In the genomic region with DNA sequence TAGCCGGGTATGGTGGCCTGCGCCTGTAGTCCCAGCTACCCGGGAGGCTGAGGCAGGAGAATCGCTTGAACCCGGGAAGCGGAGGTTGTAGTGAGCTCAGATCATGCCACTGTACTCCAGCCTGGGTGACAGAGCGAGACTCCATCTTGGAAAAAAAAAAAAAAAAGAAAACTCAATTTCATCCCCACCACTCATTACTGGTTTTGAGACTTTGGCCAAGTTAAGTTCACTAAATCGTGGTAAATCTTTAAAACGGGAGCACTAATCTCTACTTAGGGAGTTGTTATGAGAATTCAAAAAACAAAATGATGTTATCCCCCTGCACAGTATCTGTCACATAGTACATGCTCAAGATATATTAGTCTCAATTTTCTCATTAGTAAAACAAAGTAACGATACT, we compare ENCODE assay signal across 8 cellular contexts. TPM values are rescaled to one million over a fixed set of nuclear protein-coding genes. Genes with fewer than 3 reads are reported as not detected.
DNase-seq lines count a peak whose midpoint lies in the region; ATAC-seq and TF ChIP-seq lines count a peak whose summit lies in the region.
"Not testable (repeated sequence)": the region's sequence is repeated elsewhere in the genome, so short reads cannot be mapped to it uniquely, and the experiment has no call there.

No MANE protein-coding gene starts in this region.

- H3F3A ChIP-seq in neural cell (ENCODE audit: insufficient read depth, low read length, poor library complexity, severe bottlenecking): not testable (repeated sequence)

- not testable (repeated sequence) for H4K20me1 ChIP-seq in neural cell (ENCODE audit: insufficient read depth)

- H3K27me3 ChIP-seq in CD4-positive, alpha-beta memory T cell (ENCODE audit: insufficient read depth, low read length); endodermal cell (ENCODE audit: control insufficient read depth, insufficient read depth, low read length, poor library complexity, severe bottlenecking); iPS-20b (ENCODE audit: insufficient read depth, low read length); neural cell (ENCODE audit: insufficient read depth, low read depth, low read length); stomach smooth muscle (ENCODE audit: control insufficient read depth in 1 of 2, insufficient read depth in 2 of 2, low read length in 2 of 2): not testable (repeated sequence)

- not testable (repeated sequence) for H3K9me3 Mint-ChIP-seq in CD4-positive, alpha-beta memory T cell; IgD-negative memory B cell; T-helper 2 cell treated with Interferon-gamma antibody and Interleukin-4, amounts not matched to agents 5 μg/mL and 100 μg/mL, for 36 hours; activated naive CD8-positive, alpha-beta T cell treated with anti-CD3 and anti-CD28 coated beads, Interleukin-2, amount 50 U/mL, for 24 hours; endodermal cell

- H3K4me1 Mint-ChIP-seq in CD4-positive, alpha-beta memory T cell: peaks cover 13 to 40% (median 24%) of the 10 kb centered on the region in 4 donors
- H3K4me1 Mint-ChIP-seq in IgD-negative memory B cell: peaks cover 15 to 19% (median 17%) of the 10 kb centered on the region in 3 donors
- peaks cover 22% of the 10 kb centered on the region for H3K4me1 Mint-ChIP-seq in T-helper 2 cell treated with Interferon-gamma antibody and Interleukin-4, amounts not matched to agents 5 μg/mL and 100 μg/mL, for 36 hours (ENCODE audit: low read depth)
- H3K4me1 Mint-ChIP-seq in activated naive CD8-positive, alpha-beta T cell treated with anti-CD3 and anti-CD28 coated beads, Interleukin-2, amount 50 U/mL, for 24 hours: peaks cover 35% of the 10 kb centered on the region
- peaks cover 10% of the 10 kb centered on the region for H3K4me1 Mint-ChIP-seq in endodermal cell

- H3K79me2 ChIP-seq in neural cell (replicated peaks; ENCODE audit: insufficient read depth, low read length): peaks cover 11% of the 10 kb centered on the region

- H3K27me3 Mint-ChIP-seq in CD4-positive, alpha-beta memory T cell; IgD-negative memory B cell; T-helper 2 cell treated with Interferon-gamma antibody and Interleukin-4, amounts not matched to agents 5 μg/mL and 100 μg/mL, for 36 hours (ENCODE audit: low read depth); activated naive CD8-positive, alpha-beta T cell treated with anti-CD3 and anti-CD28 coated beads, Interleukin-2, amount 50 U/mL, for 24 hours; endodermal cell (ENCODE audit: insufficient read depth): not testable (repeated sequence)

- H3K4me3 Mint-ChIP-seq in CD4-positive, alpha-beta memory T cell: peak overlapping the region; percentile 92 to 99 (median 97)
- peak overlapping the region; percentile 94 to 98 (median 96) for H3K4me3 Mint-ChIP-seq in IgD-negative memory B cell
- peak overlapping the region; percentile 99 for H3K4me3 Mint-ChIP-seq in T-helper 2 cell treated with Interferon-gamma antibody and Interleukin-4, amounts not matched to agents 5 μg/mL and 100 μg/mL, for 36 hours
- peak overlapping the region; percentile 97 for H3K4me3 Mint-ChIP-seq in activated naive CD8-positive, alpha-beta T cell treated with anti-CD3 and anti-CD28 coated beads, Interleukin-2, amount 50 U/mL, for 24 hours
- H3K4me3 Mint-ChIP-seq in endodermal cell: peak overlapping the region; percentile 97

- H3K9me3 ChIP-seq in CD4-positive, alpha-beta memory T cell (ENCODE audit: control insufficient read depth in 1 of 2, low read length in 2 of 2); endodermal cell (ENCODE audit: control insufficient read depth, low read length); iPS-20b (ENCODE audit: insufficient read depth, low read depth, low read length); neural cell (ENCODE audit: low read length); stomach smooth muscle (ENCODE audit: control insufficient read depth in 2 of 2, low read length in 2 of 2): not testable (repeated sequence)

- TF ChIP-seq EP300 in neural cell (conservative IDR thresholded peaks at IDR 0.05; ENCODE audit: poor library complexity, severe bottlenecking): not testable (repeated sequence)

- H3K36me3 Mint-ChIP-seq in CD4-positive, alpha-beta memory T cell: peaks cover 11 to 35% of the 10 kb centered on the region in 2 donors
- not testable (repeated sequence) for H3K36me3 Mint-ChIP-seq in IgD-negative memory B cell
- peaks cover 18% of the 10 kb centered on the region for H3K36me3 Mint-ChIP-seq in T-helper 2 cell treated with Interferon-gamma antibody and Interleukin-4, amounts not matched to agents 5 μg/mL and 100 μg/mL, for 36 hours (ENCODE audit: low read depth)
- H3K36me3 Mint-ChIP-seq in activated naive CD8-positive, alpha-beta T cell treated with anti-CD3 and anti-CD28 coated beads, Interleukin-2, amount 50 U/mL, for 24 hours (ENCODE audit: low read depth): peaks cover 25% of the 10 kb centered on the region
- peaks cover 31% of the 10 kb centered on the region for H3K36me3 Mint-ChIP-seq in endodermal cell (ENCODE audit: low read depth)

- peaks cover 31% of the 10 kb centered on the region for H3K36me3 ChIP-seq in CD4-positive, alpha-beta memory T cell (ENCODE audit: insufficient read depth, low read length)
- peaks cover 33% of the 10 kb centered on the region for H3K36me3 ChIP-seq in endodermal cell (ENCODE audit: control insufficient read depth, insufficient read depth, low read length)
- H3K36me3 ChIP-seq in iPS-20b (ENCODE audit: insufficient read depth, low read depth, low read length): peaks cover 36% of the 10 kb centered on the region
- H3K36me3 ChIP-seq in neural cell (ENCODE audit: insufficient read depth, low read length): not testable (repeated sequence)
- H3K36me3 ChIP-seq in stomach smooth muscle (ENCODE audit: control insufficient read depth in 2 of 2, insufficient read depth in 2 of 2, low read length in 2 of 2): peaks cover 11% of the 10 kb centered on the region in 2 donors

- H3K27ac Mint-ChIP-seq in CD4-positive, alpha-beta memory T cell: peak overlapping the region; percentile 75 to 97 (median 94)
- peak overlapping the region; percentile 83 to 96 (median 91) for H3K27ac Mint-ChIP-seq in IgD-negative memory B cell
- H3K27ac Mint-ChIP-seq in T-helper 2 cell treated with Interferon-gamma antibody and Interleukin-4, amounts not matched to agents 5 μg/mL and 100 μg/mL, for 36 hours: peak overlapping the region; percentile 87
- peak overlapping the region; percentile 87 for H3K27ac Mint-ChIP-seq in activated naive CD8-positive, alpha-beta T cell treated with anti-CD3 and anti-CD28 coated beads, Interleukin-2, amount 50 U/mL, for 24 hours
- peak overlapping the region; percentile 95 for H3K27ac Mint-ChIP-seq in endodermal cell

- H3K4me1 ChIP-seq in CD4-positive, alpha-beta memory T cell (ENCODE audit: insufficient read depth, low read length): peaks cover 25% of the 10 kb centered on the region
- not testable (repeated sequence) for H3K4me1 ChIP-seq in endodermal cell (ENCODE audit: control insufficient read depth, insufficient read depth, low read length); iPS-20b (ENCODE audit: insufficient read depth, low read length)
- H3K4me1 ChIP-seq in stomach smooth muscle (ENCODE audit: control insufficient read depth, insufficient read depth, low read length): peaks cover 11% of the 10 kb centered on the region

- POLR2A ChIA-PET in CD4-positive, alpha-beta memory T cell (lab: Charles Lee; ENCODE audit: partially characterized antibody): interaction anchor here (0.7 to 6.7 kb wide), 5 partner anchors 9 to 201 kb away, joined by 3 to 82 read pairs (median 3); partner anchors contain the start of genes LATS1 and PPIL4

- H3K4me2 ChIP-seq in neural cell (ENCODE audit: low read length): peak overlapping the region; percentile 95

- ATAC-seq in activated naive CD8-positive, alpha-beta T cell treated with anti-CD3 and anti-CD28 coated beads, Interleukin-2, amount 50 U/mL, for 24 hours: not testable (repeated sequence)

- not testable (repeated sequence) for TF ChIP-seq RAD21 in neural cell (conservative IDR thresholded peaks at IDR 0.05)

- peak overlapping the region; percentile 87 to 90 for H3K4me3 ChIP-seq in CD4-positive, alpha-beta memory T cell (ENCODE audit: low read length in 2 of 2)
- H3K4me3 ChIP-seq in endodermal cell (ENCODE audit: low read length): peak overlapping the region; percentile 99
- H3K4me3 ChIP-seq in iPS-20b (ENCODE audit: low read length): peak overlapping the region; percentile 94
- H3K4me3 ChIP-seq in neural cell (ENCODE audit: low read length): peak overlapping the region; percentile 81
- H3K4me3 ChIP-seq in stomach smooth muscle (ENCODE audit: low read length in 2 of 2): peak overlapping the region; percentile 95 to 99

- CTCF ChIA-PET in CD4-positive, alpha-beta memory T cell (lab: Charles Lee; ENCODE audit: partially characterized antibody): interaction anchor here (0.9 to 2.7 kb wide), 5 partner anchors 8 to 68 kb away, joined by 4 to 6 read pairs (median 4); partner anchors contain the start of gene LATS1

- H2AFZ ChIP-seq in neural cell (ENCODE audit: low read depth, low read length): not testable (repeated sequence)

- H3K9ac ChIP-seq in endodermal cell (ENCODE audit: extremely low read depth, low read length, poor library complexity, severe bottlenecking); stomach smooth muscle (ENCODE audit: low read length in 2 of 2): not testable (repeated sequence)
- H3K9ac ChIP-seq in iPS-20b (ENCODE audit: low read depth, low read length) (peak overlapping the region; percentile 92), neural cell (ENCODE audit: low read length) (peak overlapping the region; percentile 54)

- DNase-seq in CD4-positive, alpha-beta memory T cell; T-helper 2 cell treated with Interferon-gamma antibody and Interleukin-4, amounts not matched to agents 5 μg/mL and 100 μg/mL, for 36 hours (ENCODE audit: low spot score); activated naive CD8-positive, alpha-beta T cell treated with anti-CD3 and anti-CD28 coated beads, Interleukin-2, amount 50 U/mL, for 24 hours; endodermal cell: not testable (repeated sequence)

- WGBS in endodermal cell (ENCODE audit: insufficient coverage in 1 of 2, insufficient read length in 1 of 2), 2 experiments: 90 to 92% methylated on average over 7 to 10 of the region's 10 CpGs

- TF ChIP-seq CTCF in endodermal cell (conservative IDR thresholded peaks at IDR 0.05); neural cell (IDR thresholded peaks at IDR 0.05; ENCODE audit: poor library complexity, severe bottlenecking): not testable (repeated sequence)

- H3K27ac ChIP-seq in CD4-positive, alpha-beta memory T cell (ENCODE audit: low read depth, low read length); endodermal cell (ENCODE audit: low read depth, low read length); iPS-20b (ENCODE audit: low read length); neural cell (ENCODE audit: low read length); stomach smooth muscle (ENCODE audit: low read length): not testable (repeated sequence)

- H3K9me2 ChIP-seq in neural cell (ENCODE audit: insufficient read depth, low read length): not testable (repeated sequence)

- intact Hi-C loops in CD4-positive, alpha-beta memory T cell (cut with micrococcal nuclease): loop anchor here (5.0 kb wide), 1 partner anchor 198 kb away; the partner anchor contains the start of gene PPIL4

RNA-seq across cellular contexts. Expression of gene NUP43, which starts 1.1 kb away (rescaled TPM):
- total RNA-seq in CD4-positive, alpha-beta memory T cell: 10 to 100 TPM; 56.0 to 58.3 TPM
- polyA plus RNA-seq in CD4-positive, alpha-beta memory T cell: 1 to 10 TPM; 1.9 to 7.3 TPM
- polyA plus RNA-seq in IgD-negative memory B cell (5.0 TPM), neural cell (20.9 and 26.9 TPM in 2 replicates)
- total RNA-seq in endodermal cell: 10 to 100 TPM; 80.9 to 85.1 TPM
- polyA plus RNA-seq in endodermal cell (2013, experiment 1 of 2): 32.3 TPM
- 31.3 TPM for polyA plus RNA-seq in endodermal cell (2013, experiment 2 of 2)
- 24.3 and 34.6 TPM in 2 replicates for polyA minus RNA-seq in neural cell

RNA-seq across cellular contexts. Expression of gene PCMT1, which starts 4.3 kb away (rescaled TPM):
- 10 to 100 TPM; 50.8 to 55.8 TPM for total RNA-seq in CD4-positive, alpha-beta memory T cell
- 100 to 1,000 TPM; 145 to 196 TPM for polyA plus RNA-seq in CD4-positive, alpha-beta memory T cell
- polyA plus RNA-seq in IgD-negative memory B cell (116 TPM), neural cell (384 and 400 TPM in 2 replicates)
- 10 to 100 TPM; 68.5 to 72.6 TPM for total RNA-seq in endodermal cell
- 99.6 TPM for polyA plus RNA-seq in endodermal cell (2013, experiment 1 of 2)
- 90.3 TPM for polyA plus RNA-seq in endodermal cell (2013, experiment 2 of 2)
- polyA minus RNA-seq in neural cell: 264 and 267 TPM in 2 replicates

RNA-seq across cellular contexts. Expression of gene LATS1, which starts 27.4 kb away (rescaled TPM):
- 10 to 100 TPM; 47.4 to 51.8 TPM for total RNA-seq in CD4-positive, alpha-beta memory T cell
- polyA plus RNA-seq in CD4-positive, alpha-beta memory T cell: 10 to 100 TPM in 1 of 2 donors, 1 to 10 TPM in 1; 5.8 to 16.4 TPM
- polyA plus RNA-seq in IgD-negative memory B cell (12.4 TPM), neural cell (12.8 and 12.9 TPM in 2 replicates)
- total RNA-seq in endodermal cell: 10 to 100 TPM; 33.7 to 34.7 TPM
- polyA plus RNA-seq in endodermal cell (2013, experiment 1 of 2): 23.1 TPM
- 19.3 TPM for polyA plus RNA-seq in endodermal cell (2013, experiment 2 of 2)
- polyA minus RNA-seq in neural cell: 37.5 and 47.5 TPM in 2 replicates
